ENCODE assay signal across 7 cellular contexts in the genomic region with DNA sequence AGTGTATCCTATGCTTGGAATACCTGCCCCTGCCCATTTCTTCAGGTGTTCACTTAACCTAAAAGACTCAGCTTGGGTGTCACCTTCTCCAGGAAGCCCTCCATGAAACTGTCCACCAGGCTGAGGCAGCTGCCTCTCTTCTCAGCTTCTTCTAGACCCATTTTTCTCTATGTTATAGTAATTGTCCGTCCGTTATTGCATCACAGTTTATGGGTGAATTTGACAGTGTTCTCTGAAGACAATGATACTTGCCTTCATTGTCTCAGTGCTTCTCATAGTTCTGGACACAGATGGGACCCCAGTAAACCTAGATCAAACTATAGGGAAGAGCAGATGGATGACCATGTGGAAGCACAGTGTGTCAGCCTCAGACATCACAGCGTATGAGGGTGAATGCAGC.
"Had no signal": no experiment of that assay in that cellular context is flagged by ENCODE, and none has a peak within 500 bp of the region (broad histone marks: within the 10 kb centered on the region; RNA-seq: fewer than 3 reads in every experiment).

No MANE protein-coding gene starts in this region.

- H3K4me3 ChIP-seq: GM23248 had no signal

- H3K9ac ChIP-seq: GM23248 had no signal

- DNase-seq: GM23248, GOT3, H9, HCEC 1CT, KG1 had no signal

- H3K27ac ChIP-seq: GM23248, HL-60 had no signal

- FAIRE-seq: H54 had no signal

- H2AFZ ChIP-seq: GM23248 had no signal
